ENCODE assay signal across 12 cellular contexts in genomic region chr7:114832906-114833595, GRCh38.
A peak's percentile ranks its signal among the peaks of the same experiment; 100 is the strongest.
DNase-seq lines count a peak whose midpoint lies in the region; ATAC-seq and TF ChIP-seq lines count a peak whose summit lies in the region.
"Had no signal": no experiment of that assay in that cellular context is flagged by ENCODE, and none has a peak within 500 bp of the region (broad histone marks: within the 10 kb centered on the region; RNA-seq: fewer than 3 reads in every experiment).

No MANE protein-coding gene starts in this region.

- POLR2A ChIA-PET in naive thymus-derived CD8-positive, alpha-beta T cell (lab: Charles Lee), result interaction anchor here (0.6 kb wide), 1 partner anchor 11 kb away, joined by 3 read pairs; no protein-coding TSS in a partner anchor

- peaks cover 8% of the 10 kb centered on the region for H3K27me3 Mint-ChIP-seq in activated T-cell treated with anti-CD3 and anti-CD28 coated beads, Interleukin-2, amount 50 U/mL, for 72 hours (ENCODE audit: low read depth)
- peaks cover 7% of the 10 kb centered on the region for H3K27me3 Mint-ChIP-seq in stimulated activated naive CD8-positive, alpha-beta T cell treated with anti-CD3 and anti-CD28 coated beads, Interleukin-15, Interleukin-2, amounts not matched to agents 100 ng/mL and 50 ng/mL, for 24 hours
- peaks cover 2 to 3% (median 3%) of the 10 kb centered on the region in 3 donors for H3K27me3 Mint-ChIP-seq in CD14-positive monocyte (ENCODE audit: low read depth in 3 of 3)
- H3K27me3 Mint-ChIP-seq in naive thymus-derived CD8-positive, alpha-beta T cell, result peaks cover 0 to 3% (median 0%) of the 10 kb centered on the region in 5 donors

- H3K36me3 Mint-ChIP-seq in activated T-cell treated with anti-CD3 and anti-CD28 coated beads, Interleukin-2, amount 50 U/mL, for 72 hours (ENCODE audit: insufficient read depth in 2 of 2), result peaks cover 4% of the 10 kb centered on the region in 2 donors
- no peaks in the 10 kb centered on the region for H3K36me3 Mint-ChIP-seq in stimulated activated naive CD8-positive, alpha-beta T cell treated with anti-CD3 and anti-CD28 coated beads, Interleukin-15, Interleukin-2, amounts not matched to agents 100 ng/mL and 50 ng/mL, for 24 hours (ENCODE audit: low read depth)
- H3K36me3 Mint-ChIP-seq in CD14-positive monocyte, result no peaks in the 10 kb centered on the region
- no peaks in the 10 kb centered on the region for H3K36me3 Mint-ChIP-seq in naive thymus-derived CD8-positive, alpha-beta T cell

- DNase-seq in activated T-cell treated with anti-CD3 and anti-CD28 coated beads, Interleukin-2, amount 50 U/mL, for 72 hours, result no peak
- DNase-seq in activated T-cell treated with anti-CD3 and anti-CD28 coated beads for 4 hours (no peak), CD14-positive monocyte (ENCODE audit: low spot score) (no peak), hippocampal formation (lab: John Stamatoyannopoulos, UW) (no peak)
- DNase-seq in naive thymus-derived CD8-positive, alpha-beta T cell, result no peak
- DNase-seq: cortex of kidney; NCI-H226; stimulated activated CD4-positive, alpha-beta T cell treated with anti-CD3 and anti-CD28 coated beads, Interleukin-4, amount 100 ng/mL, for 24 hours had no signal

- H3K4me1 Mint-ChIP-seq in activated T-cell treated with anti-CD3 and anti-CD28 coated beads, Interleukin-2, amount 50 U/mL, for 72 hours (ENCODE audit: low read depth), result peaks cover 46% of the 10 kb centered on the region
- H3K4me1 Mint-ChIP-seq in stimulated activated naive CD8-positive, alpha-beta T cell treated with anti-CD3 and anti-CD28 coated beads, Interleukin-15, Interleukin-2, amounts not matched to agents 100 ng/mL and 50 ng/mL, for 24 hours (ENCODE audit: low read depth), result peaks cover 34% of the 10 kb centered on the region
- H3K4me1 Mint-ChIP-seq in CD14-positive monocyte, result no peaks in the 10 kb centered on the region
- no peaks in the 10 kb centered on the region for H3K4me1 Mint-ChIP-seq in naive thymus-derived CD8-positive, alpha-beta T cell
- H3K4me1 Mint-ChIP-seq: nephron had no signal

- peak; percentile 95 to 96 for ATAC-seq in activated T-cell treated with anti-CD3 and anti-CD28 coated beads, Interleukin-2, amount 50 U/mL, for 72 hours (replicated peaks in 1 of 2)
- ATAC-seq in GM21576 (IDR thresholded peaks at IDR 0.05; ENCODE audit: unreplicated experiment), result peak; percentile 91
- ATAC-seq in HG03175 (IDR thresholded peaks at IDR 0.05; ENCODE audit: unreplicated experiment), result peak; percentile 93
- no peak for ATAC-seq in naive thymus-derived CD8-positive, alpha-beta T cell

- peak overlapping the region; percentile 18 to 75 for H3K4me3 Mint-ChIP-seq in activated T-cell treated with anti-CD3 and anti-CD28 coated beads, Interleukin-2, amount 50 U/mL, for 72 hours
- H3K4me3 Mint-ChIP-seq in stimulated activated naive CD8-positive, alpha-beta T cell treated with anti-CD3 and anti-CD28 coated beads, Interleukin-15, Interleukin-2, amounts not matched to agents 100 ng/mL and 50 ng/mL, for 24 hours, result peak overlapping the region; percentile 23
- no peak overlapping the region for H3K4me3 Mint-ChIP-seq in CD14-positive monocyte
- no peak overlapping the region for H3K4me3 Mint-ChIP-seq in naive thymus-derived CD8-positive, alpha-beta T cell
- H3K4me3 Mint-ChIP-seq: nephron had no signal

- intact Hi-C loops in CD14-positive monocyte (cut with micrococcal nuclease), result no loop called here

- H3K9me3 Mint-ChIP-seq in activated T-cell treated with anti-CD3 and anti-CD28 coated beads, Interleukin-2, amount 50 U/mL, for 72 hours, result peaks cover 1 to 5% of the 10 kb centered on the region in 2 donors
- no peaks in the 10 kb centered on the region for H3K9me3 Mint-ChIP-seq in stimulated activated naive CD8-positive, alpha-beta T cell treated with anti-CD3 and anti-CD28 coated beads, Interleukin-15, Interleukin-2, amounts not matched to agents 100 ng/mL and 50 ng/mL, for 24 hours
- H3K9me3 Mint-ChIP-seq in CD14-positive monocyte, result peaks cover 0 to 3% (median 2%) of the 10 kb centered on the region in 7 donors
- H3K9me3 Mint-ChIP-seq in naive thymus-derived CD8-positive, alpha-beta T cell, result peaks cover 0 to under 1% (median 0%) of the 10 kb centered on the region in 9 donors

- TF ChIP-seq CTCF in CD14-positive monocyte (IDR thresholded peaks at IDR 0.05), result no peak

- peak overlapping the region; percentile 97 for H3K27ac Mint-ChIP-seq in activated T-cell treated with anti-CD3 and anti-CD28 coated beads, Interleukin-2, amount 50 U/mL, for 72 hours
- peak overlapping the region; percentile 95 for H3K27ac Mint-ChIP-seq in stimulated activated naive CD8-positive, alpha-beta T cell treated with anti-CD3 and anti-CD28 coated beads, Interleukin-15, Interleukin-2, amounts not matched to agents 100 ng/mL and 50 ng/mL, for 24 hours
- H3K27ac Mint-ChIP-seq in CD14-positive monocyte, result no peak overlapping the region
- H3K27ac Mint-ChIP-seq in naive thymus-derived CD8-positive, alpha-beta T cell, result no peak overlapping the region
- H3K27ac Mint-ChIP-seq: nephron had no signal

Comparison
In these comparisons a context has a peak if more than half of its experiments do, and no peak if none do; other contexts are left out.
1. ATAC-seq: peak in activated T-cell treated with anti-CD3 and anti-CD28 coated beads, Interleukin-2, amount 50 U/mL, for 72 hours (2 of 2), GM21576 (single experiment) and HG03175 (single experiment); none in naive thymus-derived CD8-positive, alpha-beta T cell (0 of 2).
2. H3K27ac Mint-ChIP-seq: peak in activated T-cell treated with anti-CD3 and anti-CD28 coated beads, Interleukin-2, amount 50 U/mL, for 72 hours (single experiment) and stimulated activated naive CD8-positive, alpha-beta T cell treated with anti-CD3 and anti-CD28 coated beads, Interleukin-15, Interleukin-2, amounts not matched to agents 100 ng/mL and 50 ng/mL, for 24 hours (single experiment); none in CD14-positive monocyte (0 of 7) and naive thymus-derived CD8-positive, alpha-beta T cell (0 of 10).
3. H3K4me3 Mint-ChIP-seq: peak in activated T-cell treated with anti-CD3 and anti-CD28 coated beads, Interleukin-2, amount 50 U/mL, for 72 hours (2 of 2) and stimulated activated naive CD8-positive, alpha-beta T cell treated with anti-CD3 and anti-CD28 coated beads, Interleukin-15, Interleukin-2, amounts not matched to agents 100 ng/mL and 50 ng/mL, for 24 hours (single experiment); none in CD14-positive monocyte (0 of 2) and naive thymus-derived CD8-positive, alpha-beta T cell (0 of 10).